In genomic region chr11:89293966-89294679, GRCh38 we compare ENCODE assay signal across 13 cellular contexts.
DNase-seq lines count a peak whose midpoint lies in the region; ATAC-seq and TF ChIP-seq lines count a peak whose summit lies in the region.
"Had no signal": no experiment of that assay in that cellular context is flagged by ENCODE, and none has a peak within 500 bp of the region (broad histone marks: within the 10 kb centered on the region; RNA-seq: fewer than 3 reads in every experiment).

No MANE protein-coding gene starts in this region.

- H3K27me3 ChIP-seq in GM23338 (ENCODE audit: insufficient read depth) (no peaks in the 10 kb centered on the region), iPS-15b (ENCODE audit: control insufficient read depth, insufficient read depth, low read length) (no peaks in the 10 kb centered on the region), sigmoid colon (no peaks in the 10 kb centered on the region)

- TF ChIP-seq POLR2A in sigmoid colon (IDR thresholded peaks at IDR 0.05), result no peak

- peak overlapping the region; percentile 53 for H3K4me2 ChIP-seq in GM23338

- peak overlapping the region; percentile 4 for H2AFZ ChIP-seq in GM23338

- H3K4me1 Mint-ChIP-seq in GM23338, result peaks cover 12% of the 10 kb centered on the region
- no peaks in the 10 kb centered on the region for H3K4me1 Mint-ChIP-seq in stimulated activated memory B cell treated with anti-CD40 and anti-IgM and Interleukin-4, amounts not matched to agents 10 μg/mL and 1 μg/mL and 100 μg/mL, for 72 hours
- H3K4me1 Mint-ChIP-seq: central memory CD8-positive, alpha-beta T cell had no signal

- no peaks in the 10 kb centered on the region for H3K79me2 ChIP-seq in GM23338 (replicated peaks; ENCODE audit: insufficient read depth)

- peak; percentile 100 for ATAC-seq in GM23338
- no peak for ATAC-seq in stimulated activated memory B cell treated with anti-CD40 and anti-IgM and Interleukin-4, amounts not matched to agents 10 μg/mL and 1 μg/mL and 100 μg/mL, for 72 hours
- ATAC-seq: GM12878 had no signal

- H3K9me3 ChIP-seq in iPS-15b (ENCODE audit: control insufficient read depth, insufficient read depth, low read length) (no peaks in the 10 kb centered on the region), sigmoid colon (no peaks in the 10 kb centered on the region)

- H3K4me3 Mint-ChIP-seq in GM23338, result peak overlapping the region; percentile 72
- H3K4me3 Mint-ChIP-seq in stimulated activated memory B cell treated with anti-CD40 and anti-IgM and Interleukin-4, amounts not matched to agents 10 μg/mL and 1 μg/mL and 100 μg/mL, for 72 hours, result no peak overlapping the region
- H3K4me3 Mint-ChIP-seq: central memory CD8-positive, alpha-beta T cell had no signal

- peak overlapping the region; percentile 23; the same call in 1 of the 2 replicates for H3K27ac ChIP-seq in GM23338 (ENCODE audit: low read depth)
- no peak overlapping the region for H3K27ac ChIP-seq in sigmoid colon

- no peaks in the 10 kb centered on the region for H3K36me3 Mint-ChIP-seq in GM23338 (ENCODE audit: low read depth)
- H3K36me3 Mint-ChIP-seq in stimulated activated memory B cell treated with anti-CD40 and anti-IgM and Interleukin-4, amounts not matched to agents 10 μg/mL and 1 μg/mL and 100 μg/mL, for 72 hours, result no peaks in the 10 kb centered on the region

- DNase-seq in GM23338 (ENCODE audit: low spot score) (peak; percentile 67), choroid plexus epithelial cell (ENCODE audit: low read depth) (peak; percentile 58), sigmoid colon (peak; percentile 53), activated T-cell treated with anti-CD3 and anti-CD28 coated beads for 4 hours (no peak), A172 (ENCODE audit: low spot score) (no peak), NCI-H748 (lab: John Stamatoyannopoulos, UW; ENCODE audit: unreplicated experiment) (no peak)
- DNase-seq: COR-L47, NCI-H526, T-helper 1 cell had no signal

- H3K4me3 ChIP-seq in GM23338 (peak overlapping the region; percentile 47), choroid plexus epithelial cell (ENCODE audit: low read depth, low read length) (peak overlapping the region; percentile 57), iPS-15b (ENCODE audit: low read depth, low read length) (peak overlapping the region; percentile 40), sigmoid colon (no peak overlapping the region)
- H3K4me3 ChIP-seq: GM12878 had no signal

- intact Hi-C loops in sigmoid colon (cut with DNase I), result no loop called here

- H3K9ac ChIP-seq in iPS-15b (ENCODE audit: low read depth, low read length), result no peak overlapping the region

- H3K9me3 Mint-ChIP-seq in GM23338, result no peaks in the 10 kb centered on the region
- H3K9me3 Mint-ChIP-seq in stimulated activated memory B cell treated with anti-CD40 and anti-IgM and Interleukin-4, amounts not matched to agents 10 μg/mL and 1 μg/mL and 100 μg/mL, for 72 hours, result peaks cover 2% of the 10 kb centered on the region

- TF ChIP-seq EP300 in sigmoid colon (IDR thresholded peaks at IDR 0.05), result no peak

- TF ChIP-seq CTCF in GM23338 (conservative IDR thresholded peaks at IDR 0.05; ENCODE audit: low read depth in 2 of 2) (peak in 1 of 2 experiments; percentile 32; a peak in 1 of 4 replicates), choroid plexus epithelial cell (conservative IDR thresholded peaks at IDR 0.05; ENCODE audit: low read depth, low read length) (no peak), sigmoid colon (IDR thresholded peaks at IDR 0.05) (no peak)

- no peaks in the 10 kb centered on the region for H3K9me2 ChIP-seq in GM23338 (ENCODE audit: insufficient read depth)

- WGBS in sigmoid colon, 2 donors, result 39 to 83% methylated on average over 18 of the region's 18 CpGs

- H3K4me1 ChIP-seq in GM23338 (ENCODE audit: insufficient read depth), result peaks cover 8% of the 10 kb centered on the region
- H3K4me1 ChIP-seq in iPS-15b (ENCODE audit: control insufficient read depth, insufficient read depth, low read length), result no peaks in the 10 kb centered on the region
- no peaks in the 10 kb centered on the region for H3K4me1 ChIP-seq in sigmoid colon

- H3F3A ChIP-seq in GM23338 (replicated peaks; ENCODE audit: low read depth), result no peaks in the 10 kb centered on the region

- no peak overlapping the region for H3K27ac Mint-ChIP-seq in GM23338
- no peak overlapping the region for H3K27ac Mint-ChIP-seq in stimulated activated memory B cell treated with anti-CD40 and anti-IgM and Interleukin-4, amounts not matched to agents 10 μg/mL and 1 μg/mL and 100 μg/mL, for 72 hours

- H3K36me3 ChIP-seq in GM23338 (ENCODE audit: insufficient read depth) (no peaks in the 10 kb centered on the region), iPS-15b (ENCODE audit: control insufficient read depth, insufficient read depth, low read length) (no peaks in the 10 kb centered on the region), sigmoid colon (no peaks in the 10 kb centered on the region)

- H4K20me1 ChIP-seq in GM23338 (replicated peaks; ENCODE audit: insufficient read depth), result no peaks in the 10 kb centered on the region

- H3K27me3 Mint-ChIP-seq in GM23338 (ENCODE audit: insufficient read depth, low read depth, poor library complexity), result peaks cover 2% of the 10 kb centered on the region
- H3K27me3 Mint-ChIP-seq in stimulated activated memory B cell treated with anti-CD40 and anti-IgM and Interleukin-4, amounts not matched to agents 10 μg/mL and 1 μg/mL and 100 μg/mL, for 72 hours, result no peaks in the 10 kb centered on the region
- H3K27me3 Mint-ChIP-seq: central memory CD8-positive, alpha-beta T cell had no signal

TF ChIP-seq in GM23338, 12 proteins besides CTCF, POLR2A, EP300 and RAD21:
- TF ChIP-seq NANOG (IDR thresholded peaks at IDR 0.05; ENCODE audit: borderline replicate concordance), result no peak
- TF ChIP-seq ZNF114 (CRISPR knock-in tag; IDR thresholded peaks at IDR 0.05), result peak; percentile 23; the same call in 1 of the 2 replicates
- 0 out of 2 replicates have a peak, but pooled peaks have one; percentile 21 for TF ChIP-seq POLR2AphosphoS5 (IDR thresholded peaks at IDR 0.05; ENCODE audit: low read depth)
- TF ChIP-seq JUNB (IDR thresholded peaks at IDR 0.05; ENCODE audit: unreplicated experiment), result peak; percentile 46
TF ChIP-seq in GM23338: peak in this region for 3.

Comparison
In these comparisons a context has a peak if more than half of its experiments do, and no peak if none do; other contexts are left out.
1. DNase-seq: peak in GM23338 (single experiment), choroid plexus epithelial cell (single experiment) and sigmoid colon (single experiment); none in activated T-cell treated with anti-CD3 and anti-CD28 coated beads for 4 hours (single experiment), A172 (single experiment) and NCI-H748 (single experiment).
2. H3K4me3 ChIP-seq: peak in GM23338 (single experiment), choroid plexus epithelial cell (single experiment) and iPS-15b (single experiment); none in sigmoid colon (0 of 4).